In genomic region chr11:2830030-2830812, GRCh38 we compare ENCODE assay signal across 1 cellular context.
TF ChIP-seq lines count a peak whose summit lies in the region.

No MANE protein-coding gene starts in this region.

TF ChIP-seq in K562, 482 proteins besides CTCF, POLR2A, EP300 and RAD21:
- TF ChIP-seq PHF8 (IDR thresholded peaks at IDR 0.05; ENCODE audit: borderline replicate concordance, low read length) (no peak), YY1 (IDR thresholded peaks at IDR 0.05; ENCODE audit: borderline replicate concordance in 1 of 3, control insufficient read depth in 1 of 3, extremely low read depth in 1 of 3, insufficient read depth in 3 of 3, insufficient read length in 1 of 3, insufficient replicate concordance in 2 of 3, low read depth in 1 of 3, low read length in 2 of 3) (no peak), ZNF263 (CRISPR knock-in tag; IDR thresholded peaks at IDR 0.05; ENCODE audit: borderline replicate concordance) (peak; percentile 84), EZH2 (IDR thresholded peaks at IDR 0.05; ENCODE audit: borderline replicate concordance, low read depth, low read length) (no peak), RUNX1 (IDR thresholded peaks at IDR 0.05; ENCODE audit: low read depth) (no peak), MTA3 (IDR thresholded peaks at IDR 0.05; ENCODE audit: borderline replicate concordance) (no peak), KDM1A (IDR thresholded peaks at IDR 0.05) (0 out of 4 replicates have a peak, but pooled peaks of 1 of the 2 experiments have one; percentile 38), SREBF1 (IDR thresholded peaks at IDR 0.05; ENCODE audit: borderline replicate concordance, low read depth, low read length) (no peak), SAFB2 (IDR thresholded peaks at IDR 0.05; ENCODE audit: borderline replicate concordance, low read depth, low read length, severe bottlenecking) (no peak)
